Comparison of ENCODE assay signal across 8 cellular contexts in genomic region chr10:132654708-132655661, GRCh38.
DNase-seq lines count a peak whose midpoint lies in the region; ATAC-seq and TF ChIP-seq lines count a peak whose summit lies in the region.

No MANE protein-coding gene starts in this region.

- H3K9me3 Mint-ChIP-seq in Caco-2 (ENCODE audit: unreplicated experiment): peaks cover 5% of the 10 kb centered on the region

- POLR2A ChIA-PET in Caco-2 (lab: Charles Lee) (no interaction called here), SK-N-SH (lab: Yijun Ruan, JAX) (no interaction called here)

- H3K4me1 ChIP-seq in Caco-2 (no peaks in the 10 kb centered on the region), SK-N-SH (ENCODE audit: control insufficient read depth in 1 of 2, insufficient read depth in 2 of 2, low read depth in 1 of 2, low read length in 1 of 2) (peaks cover 0 to 31% of the 10 kb centered on the region in 2 experiments; a peak in 1 of 4 replicates), adipocyte (ENCODE audit: control insufficient read depth, insufficient read depth, low read length) (no peaks in the 10 kb centered on the region)

- no peak for TF ChIP-seq EP300 in SK-N-SH (IDR thresholded peaks at IDR 0.05; ENCODE audit: borderline replicate concordance in 1 of 2, low read depth in 1 of 2, low read length in 1 of 2)

- no peaks in the 10 kb centered on the region for H3K9me2 ChIP-seq in SK-N-SH

- peaks cover 6% of the 10 kb centered on the region for H3K36me3 Mint-ChIP-seq in Caco-2 (ENCODE audit: insufficient read depth, unreplicated experiment)

- no TSS peak for BruUV-seq in Caco-2 (replicated peaks; lab: Mats Ljungman, UMichigan)

- H3K4me3 ChIP-seq in Caco-2 (ENCODE audit: low read depth, low read length) (no peak overlapping the region), HL-60 (replicated peaks; ENCODE audit: insufficient read depth, low read length) (no peak overlapping the region), SK-N-SH (ENCODE audit: low read depth in 2 of 2, low read length in 1 of 2) (peak overlapping the region in 1 of 2 experiments; percentile 53; a peak in 1 of 4 replicates), adipocyte (ENCODE audit: low read length) (no peak overlapping the region)

- H3K27ac ChIP-seq in HL-60 (replicated peaks) (no peak overlapping the region), SK-N-SH (ENCODE audit: low read depth in 2 of 2, low read length in 1 of 2) (no peak overlapping the region)

- no peak overlapping the region for H3K4me2 ChIP-seq in SK-N-SH

- H3K9me3 ChIP-seq in Caco-2 (no peaks in the 10 kb centered on the region), SK-N-SH (no peaks in the 10 kb centered on the region), adipocyte (ENCODE audit: control insufficient read depth, low read length) (no peaks in the 10 kb centered on the region)

- H3K27me3 Mint-ChIP-seq in Caco-2 (ENCODE audit: insufficient read depth, unreplicated experiment): no peaks in the 10 kb centered on the region

- no peaks in the 10 kb centered on the region for H3K27me3 ChIP-seq in Caco-2 (replicated peaks; ENCODE audit: control insufficient read depth, insufficient read depth, low read length)
- no peaks in the 10 kb centered on the region for H3K27me3 ChIP-seq in HL-60 (ENCODE audit: insufficient read depth, poor library complexity, severe bottlenecking)
- H3K27me3 ChIP-seq in SK-N-SH (ENCODE audit: insufficient read depth): no peaks in the 10 kb centered on the region
- H3K27me3 ChIP-seq in adipocyte (replicated peaks; ENCODE audit: control insufficient read depth, insufficient read depth, low read length): no peaks in the 10 kb centered on the region

- TF ChIP-seq RAD21 in SK-N-SH (IDR thresholded peaks at IDR 0.05; ENCODE audit: low read length): peak; percentile 94

- CTCF ChIA-PET in Caco-2 (lab: Charles Lee): interaction anchor here (0.6 to 2.2 kb wide), 4 partner anchors 9 to 177 kb away, joined by 3 to 7 read pairs (median 5); no protein-coding TSS in a partner anchor
- CTCF ChIA-PET in SK-N-SH (lab: Yijun Ruan, JAX): interaction anchor here (0.5 to 4.6 kb wide), 77 partner anchors 9 to 648 kb away, joined by 3 to 42 read pairs (median 4); partner anchors contain the start of gene NKX6-2

- ATAC-seq in left cardiac atrium: peak in 1 of 2 donors; percentile 23
- peak; percentile 63 for ATAC-seq in sciatic nerve
- no peak for ATAC-seq in GM18502 (IDR thresholded peaks at IDR 0.05; ENCODE audit: poor library complexity, unreplicated experiment)
- no peak for ATAC-seq in GM21786 (IDR thresholded peaks at IDR 0.05; ENCODE audit: unreplicated experiment)

- WGBS in SK-N-SH (ENCODE audit: low lambda C conversion rate): 61% methylated on average over 22 of the region's 48 CpGs

- peaks cover 5% of the 10 kb centered on the region for H3K36me3 ChIP-seq in Caco-2 (ENCODE audit: control insufficient read depth, insufficient read depth, low read length)
- H3K36me3 ChIP-seq in SK-N-SH (replicated peaks in 1 of 2; ENCODE audit: control insufficient read depth in 1 of 2, insufficient read depth in 2 of 2, low read length in 1 of 2): peaks cover 2 to 4% of the 10 kb centered on the region in 2 experiments
- peaks cover 10% of the 10 kb centered on the region for H3K36me3 ChIP-seq in adipocyte (ENCODE audit: control insufficient read depth, insufficient read depth, low read length, severe bottlenecking)

- H3K4me3 Mint-ChIP-seq in Caco-2 (ENCODE audit: unreplicated experiment): no peak overlapping the region

- intact Hi-C loops in Caco-2 (cut with micrococcal nuclease; ENCODE audit: unreplicated experiment): loop anchor here (5.0 kb wide), 1 partner anchor 137 kb away; no protein-coding TSS in a partner anchor
- intact Hi-C loops in left cardiac atrium (cut with DNase I): no loop called here
- intact Hi-C loops in sciatic nerve (cut with DNase I): loop anchor here (5.0 kb wide), 1 partner anchor 132 kb away; the partner anchor contains the start of gene NKX6-2

- peaks cover 5% of the 10 kb centered on the region; the same call in 1 of the 2 replicates for H4K20me1 ChIP-seq in SK-N-SH (ENCODE audit: insufficient read depth)

- TF ChIP-seq CTCF in Caco-2 (IDR thresholded peaks at IDR 0.05; ENCODE audit: insufficient read depth in 1 of 2, low read depth in 1 of 2, low read length in 1 of 2, severe bottlenecking in 1 of 2, unreplicated experiment in 1 of 2) (peak; percentile 92), HL-60 (IDR thresholded peaks at IDR 0.05; ENCODE audit: insufficient read depth, low read length) (peak; percentile 72), SK-N-SH (IDR thresholded peaks at IDR 0.05) (peak; percentile 97)

- H2AFZ ChIP-seq in SK-N-SH (ENCODE audit: low read depth): no peak overlapping the region

- no peak overlapping the region for H3K9ac ChIP-seq in SK-N-SH
- H3K9ac ChIP-seq in adipocyte (ENCODE audit: low read length): no peak overlapping the region

- H3F3A ChIP-seq in SK-N-SH (replicated peaks; ENCODE audit: insufficient read depth): no peaks in the 10 kb centered on the region

- DNase-seq in Caco-2: peak in 1 of 2 experiments; percentile 66
- peak; percentile 54 to 62 for DNase-seq in HL-60 (ENCODE audit: low read depth in 1 of 2, low spot score in 1 of 2)
- DNase-seq in SK-N-SH: peak; percentile 95
- peak; percentile 84 for DNase-seq in adipocyte (ENCODE audit: low read depth)
- DNase-seq in left cardiac atrium: peak; percentile 52
- peak; percentile 79 for DNase-seq in sciatic nerve (ENCODE audit: low spot score)

- no peaks in the 10 kb centered on the region for H3K79me2 ChIP-seq in SK-N-SH (ENCODE audit: insufficient read depth)

- H3K4me1 Mint-ChIP-seq in Caco-2 (ENCODE audit: low read depth, unreplicated experiment): no peaks in the 10 kb centered on the region

- H3K27ac Mint-ChIP-seq in Caco-2 (ENCODE audit: unreplicated experiment): no peak overlapping the region

TF ChIP-seq in SK-N-SH, 30 proteins besides CTCF, POLR2A, EP300 and RAD21:
- TF ChIP-seq SMC3 (IDR thresholded peaks at IDR 0.05; ENCODE audit: low read depth, low read length) (peak; percentile 83), FOSL2 (IDR thresholded peaks at IDR 0.05; ENCODE audit: borderline replicate concordance, low read depth) (no peak)
- TF ChIP-seq, protein P1, sequence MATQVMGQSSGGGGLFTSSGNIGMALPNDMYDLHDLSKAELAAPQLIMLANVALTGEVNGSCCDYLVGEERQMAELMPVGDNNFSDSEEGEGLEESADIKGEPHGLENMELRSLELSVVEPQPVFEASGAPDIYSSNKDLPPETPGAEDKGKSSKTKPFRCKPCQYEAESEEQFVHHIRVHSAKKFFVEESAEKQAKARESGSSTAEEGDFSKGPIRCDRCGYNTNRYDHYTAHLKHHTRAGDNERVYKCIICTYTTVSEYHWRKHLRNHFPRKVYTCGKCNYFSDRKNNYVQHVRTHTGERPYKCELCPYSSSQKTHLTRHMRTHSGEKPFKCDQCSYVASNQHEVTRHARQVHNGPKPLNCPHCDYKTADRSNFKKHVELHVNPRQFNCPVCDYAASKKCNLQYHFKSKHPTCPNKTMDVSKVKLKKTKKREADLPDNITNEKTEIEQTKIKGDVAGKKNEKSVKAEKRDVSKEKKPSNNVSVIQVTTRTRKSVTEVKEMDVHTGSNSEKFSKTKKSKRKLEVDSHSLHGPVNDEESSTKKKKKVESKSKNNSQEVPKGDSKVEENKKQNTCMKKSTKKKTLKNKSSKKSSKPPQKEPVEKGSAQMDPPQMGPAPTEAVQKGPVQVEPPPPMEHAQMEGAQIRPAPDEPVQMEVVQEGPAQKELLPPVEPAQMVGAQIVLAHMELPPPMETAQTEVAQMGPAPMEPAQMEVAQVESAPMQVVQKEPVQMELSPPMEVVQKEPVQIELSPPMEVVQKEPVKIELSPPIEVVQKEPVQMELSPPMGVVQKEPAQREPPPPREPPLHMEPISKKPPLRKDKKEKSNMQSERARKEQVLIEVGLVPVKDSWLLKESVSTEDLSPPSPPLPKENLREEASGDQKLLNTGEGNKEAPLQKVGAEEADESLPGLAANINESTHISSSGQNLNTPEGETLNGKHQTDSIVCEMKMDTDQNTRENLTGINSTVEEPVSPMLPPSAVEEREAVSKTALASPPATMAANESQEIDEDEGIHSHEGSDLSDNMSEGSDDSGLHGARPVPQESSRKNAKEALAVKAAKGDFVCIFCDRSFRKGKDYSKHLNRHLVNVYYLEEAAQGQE (IDR thresholded peaks at IDR 0.05; ENCODE audit: low read depth, low read length): no peak

Comparison
In these comparisons a context has a peak if more than half of its experiments do, and no peak if none do; other contexts are left out.
1. intact Hi-C loops: an anchor here in Caco-2 (5.0 kb wide) and sciatic nerve (5.0 kb wide); none called in left cardiac atrium.